ENCODE assay signal across 20 cellular contexts in genomic region chr2:3611611-3612010, GRCh38. TPM values are rescaled to one million over a fixed set of nuclear protein-coding genes. Genes with fewer than 3 reads are reported as not detected.
"Had no signal": no experiment of that assay in that cellular context is flagged by ENCODE, and none has a peak within 500 bp of the region (broad histone marks: within the 10 kb centered on the region; RNA-seq: fewer than 3 reads in every experiment).

No MANE protein-coding gene starts in this region.

- H3K27me3 ChIP-seq: adrenal gland, transverse colon had no signal

- H3K4me1 ChIP-seq: adrenal gland, transverse colon had no signal

- H3K36me3 ChIP-seq: adrenal gland, transverse colon had no signal

- ATAC-seq: activated CD4-positive, CD25-positive, alpha-beta regulatory T cell treated with anti-CD3 and anti-CD28 coated beads, Interleukin-2, amount 50 U/mL, for 24 hours; mucosa of descending colon; naive thymus-derived CD8-positive, alpha-beta T cell had no signal

- DNase-seq: activated CD4-positive, alpha-beta T cell treated with anti-CD3 and anti-CD28 coated beads, Interleukin-2, amount 50 U/mL, for 1 hour; activated T-cell treated with anti-CD3 and anti-CD28 coated beads for 4 hours; caudate nucleus; cortex of kidney; effector memory CD4-positive, alpha-beta T cell; foreskin melanocyte; nucleus accumbens; stimulated activated CD4-positive, alpha-beta T cell treated with anti-CD3 and anti-CD28 coated beads, Interleukin-4, amount 100 ng/mL, for 24 hours; stimulated activated naive CD4-positive, alpha-beta T cell; substantia nigra; SW 1271; transverse colon had no signal

- H3K4me3 ChIP-seq: adrenal gland, mucosa of descending colon, skin epidermis, transverse colon had no signal

- H3K9me3 ChIP-seq: adrenal gland, mucosa of descending colon, transverse colon had no signal

- H3K27ac ChIP-seq: adrenal gland, skin epidermis, transverse colon had no signal

RNA-seq across cellular contexts. Expression of gene ALLC, which starts 46.4 kb away (rescaled TPM):
- total RNA-seq: activated CD8-positive, alpha-beta memory T cell treated with anti-CD3 and anti-CD28 coated beads for 36 hours; lung microvascular endothelial cell; mucosa of descending colon; naive thymus-derived CD8-positive, alpha-beta T cell; posterior vena cava; transverse colon had no signal
